ENCODE assay signal across 8 cellular contexts in the genomic region with DNA sequence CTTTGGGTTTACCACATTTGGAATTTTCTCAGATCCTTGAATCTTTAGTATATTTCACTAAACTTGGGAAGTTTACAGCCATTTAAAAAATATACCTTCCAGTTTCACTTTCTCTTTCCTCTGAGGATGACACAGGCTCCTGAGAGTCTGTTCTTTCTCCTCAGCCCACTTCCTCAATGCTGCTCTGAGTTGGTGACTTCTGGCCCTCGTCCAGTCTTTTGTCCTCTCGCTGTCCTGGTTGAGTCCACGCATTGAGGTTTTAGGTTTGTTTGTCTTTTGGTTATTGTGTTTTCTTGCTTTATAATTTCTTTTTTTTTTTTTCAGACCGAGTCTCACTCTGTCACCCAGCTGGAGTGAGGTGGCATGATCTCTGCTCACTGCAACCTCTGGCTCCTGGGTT. TPM values are rescaled to one million over a fixed set of nuclear protein-coding genes. Genes with fewer than 3 reads are reported as not detected.
DNase-seq lines count a peak whose midpoint lies in the region; ATAC-seq and TF ChIP-seq lines count a peak whose summit lies in the region.

No MANE protein-coding gene starts in this region.

- intact Hi-C loops in CD14-positive monocyte (cut with micrococcal nuclease), result loop anchor here (5.0 kb wide), 3 partner anchors 77 to 207 kb away; a partner anchor contains a TSS

- H3K4me3 ChIP-seq in skeletal muscle cell (ENCODE audit: low read depth, low read length), result no peak overlapping the region
- no peak overlapping the region for H3K4me3 ChIP-seq in H7 (ENCODE audit: insufficient read depth, low read depth, low read length)

- H3K27me3 Mint-ChIP-seq in CD14-positive monocyte (ENCODE audit: low read depth in 3 of 3), result peaks cover 0 to 2% (median 0%) of the 10 kb centered on the region in 3 donors

- peak; percentile 77 for DNase-seq in CD14-positive monocyte (ENCODE audit: low spot score)
- DNase-seq in SKM-1 (lab: John Stamatoyannopoulos, UW; ENCODE audit: unreplicated experiment), result peak; percentile 78
- peak; percentile 14 for DNase-seq in fibroblast of gingiva (ENCODE audit: low read depth)
- DNase-seq in skeletal muscle cell (ENCODE audit: low read depth), result peak; percentile 36
- no peak for DNase-seq in NCI-H446 (lab: John Stamatoyannopoulos, UW)
- DNase-seq in H7, result no peak

- peak overlapping the region; percentile 90 to 96 (median 93) for H3K27ac Mint-ChIP-seq in CD14-positive monocyte

- H3K4me1 Mint-ChIP-seq in CD14-positive monocyte, result peaks cover 44% of the 10 kb centered on the region

- H3K36me3 ChIP-seq in H7 (replicated peaks; ENCODE audit: control insufficient read depth, insufficient read depth, low read length), result no peaks in the 10 kb centered on the region

- no peaks in the 10 kb centered on the region for H3K27me3 ChIP-seq in H7 (ENCODE audit: control insufficient read depth, insufficient read depth, low read length)

- peak; percentile 80 for ATAC-seq in GM18909 (IDR thresholded peaks at IDR 0.05; ENCODE audit: poor library complexity, unreplicated experiment)
- ATAC-seq in HG03103 (IDR thresholded peaks at IDR 0.05; ENCODE audit: low read depth, unreplicated experiment), result peak; percentile 57

- no peaks in the 10 kb centered on the region for H3K36me3 Mint-ChIP-seq in CD14-positive monocyte

- H3K4me3 Mint-ChIP-seq in CD14-positive monocyte, result peak overlapping the region; percentile 75 to 89

- no peak for TF ChIP-seq CTCF in CD14-positive monocyte (IDR thresholded peaks at IDR 0.05)

- peaks cover 0 to 6% (median 0%) of the 10 kb centered on the region in 7 donors for H3K9me3 Mint-ChIP-seq in CD14-positive monocyte

RNA-seq across cellular contexts. Expression of a gene that starts 40.7 kb away (rescaled TPM):
- polyA plus RNA-seq in CD14-positive monocyte, result not detected
- 0.15 and 0.17 TPM in 2 replicates for total RNA-seq in H7 (2014; rRNA removed; shearing (Covaris generic))

Comparison
In these comparisons a context has a peak if more than half of its experiments do, and no peak if none do; other contexts are left out.
1. DNase-seq: peak in CD14-positive monocyte (single experiment), SKM-1 (single experiment), fibroblast of gingiva (single experiment) and skeletal muscle cell (single experiment); none in NCI-H446 (0 of 2) and H7 (single experiment).